Comparison of ENCODE assay signal across 31 cellular contexts in the genomic region with DNA sequence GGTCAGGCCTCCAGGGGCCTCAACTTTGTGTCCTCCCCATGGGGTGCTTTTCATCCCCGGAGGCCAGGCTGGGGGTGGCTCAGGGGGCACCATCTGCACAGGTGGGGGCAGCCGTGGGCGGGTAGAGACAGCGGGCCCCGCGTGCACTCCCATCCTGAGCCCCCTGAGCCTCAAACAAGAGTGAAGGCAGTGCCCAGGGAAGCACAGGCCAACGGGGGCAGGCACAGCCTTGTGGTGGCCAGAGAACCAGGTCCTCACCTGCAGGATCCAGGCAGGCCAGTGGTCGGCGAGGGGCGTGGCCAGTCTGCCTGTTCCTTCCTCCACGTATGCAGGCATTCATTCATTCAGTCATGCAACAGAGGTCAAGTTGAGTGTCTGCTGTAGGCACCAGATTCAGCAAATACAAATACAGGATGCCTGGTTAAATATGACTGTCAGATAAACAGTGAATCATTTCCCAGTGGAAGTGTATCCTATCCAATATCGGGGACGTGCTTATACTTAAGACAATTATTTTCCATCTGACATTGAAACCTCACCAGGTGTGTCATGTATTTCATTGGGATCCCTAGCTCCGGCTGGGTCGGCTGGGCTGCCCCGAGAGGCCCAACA. TPM values are rescaled to one million over a fixed set of nuclear protein-coding genes. Genes with fewer than 3 reads are reported as not detected.
"Had no signal": no experiment of that assay in that cellular context is flagged by ENCODE, and none has a peak within 500 bp of the region (broad histone marks: within the 10 kb centered on the region; RNA-seq: fewer than 3 reads in every experiment).

No MANE protein-coding gene starts in this region.

- H3K9me3 ChIP-seq: esophagus squamous epithelium, gastrocnemius medialis, ovary, sigmoid colon, suprapubic skin, tibial artery, upper lobe of right lung had no signal

- H3K4me1 ChIP-seq: esophagus squamous epithelium, gastrocnemius medialis, sigmoid colon, suprapubic skin, tibial artery, upper lobe of right lung had no signal

- H3K27me3 ChIP-seq: gastrocnemius medialis, hepatocyte, ovary had no signal

- DNase-seq: activated CD4-positive, alpha-beta memory T cell treated with anti-CD3 and anti-CD28 coated beads, Interleukin-2, amount 10 ng/mL, durations not matched to agents 7 days and 5 days; activated CD4-positive, alpha-beta T cell treated with anti-CD3 and anti-CD28 coated beads, Interleukin-2, amount 10 ng/mL, durations not matched to agents 24 days and 14 days; activated CD8-positive, alpha-beta memory T cell treated with anti-CD3 and anti-CD28 coated beads, Interleukin-2, amount 50 U/mL, for 48 hours; activated gamma-delta T cell; activated naive CD4-positive, alpha-beta T cell treated with anti-CD3 and anti-CD28 coated beads, Interleukin-2, amount 10 ng/mL, durations not matched to agents 7 days and 5 days; activated T-cell treated with anti-CD3 and anti-CD28 coated beads, Interleukin-2, amount 50 U/mL, for 24 hours; amniotic stem cell; brain microvascular endothelial cell; central memory CD4-positive, alpha-beta T cell; effector CD4-positive, alpha-beta T cell; esophagus squamous epithelium; gastrocnemius medialis; left cardiac atrium; left ventricle myocardium superior; mammary epithelial cell; nephron progenitor cell; ovary; retina; sigmoid colon; small intestine; stimulated activated naive CD4-positive, alpha-beta T cell; T-helper 9 cell; tibial artery; upper lobe of right lung had no signal

- H3K36me3 ChIP-seq: brain microvascular endothelial cell, esophagus squamous epithelium, gastrocnemius medialis, ovary, sigmoid colon, suprapubic skin, tibial artery, upper lobe of right lung had no signal

- H3K4me3 ChIP-seq: esophagus squamous epithelium, gastrocnemius medialis, hepatocyte, ovary, sigmoid colon, suprapubic skin, tibial artery, upper lobe of right lung had no signal

- H3K27ac ChIP-seq: brain microvascular endothelial cell, epithelial cell of prostate, esophagus squamous epithelium, gastrocnemius medialis, hepatocyte, ovary, sigmoid colon, suprapubic skin, tibial artery, upper lobe of right lung, VCaP had no signal

RNA-seq across cellular contexts. Expression of gene KCNT1, which starts 22.3 kb away (rescaled TPM):
- total RNA-seq: activated CD4-positive, alpha-beta T cell treated with anti-CD3 and anti-CD28 coated beads, Interleukin-2, amount 10 ng/mL, durations not matched to agents 24 days and 14 days; astrocyte; hepatocyte; mammary epithelial cell; progenitor cell of endocrine pancreas had no signal

RNA-seq across cellular contexts. Expression of gene SOHLH1, which starts 25.0 kb away (rescaled TPM):
- total RNA-seq: activated CD4-positive, alpha-beta memory T cell treated with anti-CD3 and anti-CD28 coated beads, Interleukin-2, amount 10 ng/mL, durations not matched to agents 7 days and 5 days; activated CD4-positive, alpha-beta T cell treated with anti-CD3 and anti-CD28 coated beads, Interleukin-2, amount 10 ng/mL, durations not matched to agents 24 days and 14 days; astrocyte; esophagus squamous epithelium; gastrocnemius medialis; hepatocyte; left cardiac atrium; left ventricle myocardium superior; mammary epithelial cell; mucosa of gallbladder; progenitor cell of endocrine pancreas; sigmoid colon; suprapubic skin; upper lobe of right lung had no signal
